ENCODE assay signal across 2 cellular contexts in the genomic region with DNA sequence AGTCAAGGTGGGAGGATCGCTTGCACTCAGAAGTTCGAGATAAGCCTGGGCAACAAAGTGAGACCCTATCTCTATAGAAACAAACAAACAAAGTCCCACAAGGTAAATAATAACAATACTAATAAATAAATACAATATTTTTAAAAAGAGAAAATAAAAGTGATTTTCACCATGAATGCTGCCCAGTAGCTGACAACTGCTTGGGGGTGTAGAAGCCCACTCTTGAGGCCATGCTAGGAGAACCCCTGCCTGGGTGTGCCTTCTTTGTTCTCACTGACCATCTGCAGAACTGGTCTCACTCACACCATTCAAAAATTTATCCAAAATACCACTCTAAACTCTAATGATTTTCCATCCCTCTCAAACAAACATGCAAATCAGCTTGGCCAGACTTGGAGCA.
TF ChIP-seq lines count a peak whose summit lies in the region.

No MANE protein-coding gene starts in this region.

TF ChIP-seq in IMR-90, 13 proteins besides CTCF, POLR2A, EP300 and RAD21:
- TF ChIP-seq MXI1 (IDR thresholded peaks at IDR 0.05; ENCODE audit: borderline replicate concordance, low read depth, low read length), result no peak
- TF ChIP-seq MAFK (IDR thresholded peaks at IDR 0.05; ENCODE audit: low read depth, low read length), result no peak
- TF ChIP-seq FOS (IDR thresholded peaks at IDR 0.05; ENCODE audit: low read depth, low read length), result no peak
- TF ChIP-seq, protein P1, sequence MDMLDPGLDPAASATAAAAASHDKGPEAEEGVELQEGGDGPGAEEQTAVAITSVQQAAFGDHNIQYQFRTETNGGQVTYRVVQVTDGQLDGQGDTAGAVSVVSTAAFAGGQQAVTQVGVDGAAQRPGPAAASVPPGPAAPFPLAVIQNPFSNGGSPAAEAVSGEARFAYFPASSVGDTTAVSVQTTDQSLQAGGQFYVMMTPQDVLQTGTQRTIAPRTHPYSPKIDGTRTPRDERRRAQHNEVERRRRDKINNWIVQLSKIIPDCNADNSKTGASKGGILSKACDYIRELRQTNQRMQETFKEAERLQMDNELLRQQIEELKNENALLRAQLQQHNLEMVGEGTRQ (IDR thresholded peaks at IDR 0.05; ENCODE audit: low read depth, low read length), result no peak
- TF ChIP-seq CHD1 (IDR thresholded peaks at IDR 0.05; ENCODE audit: low read depth, low read length), result no peak
- no peak for TF ChIP-seq RFX5 (IDR thresholded peaks at IDR 0.05; ENCODE audit: low read depth, low read length)

TF ChIP-seq in endothelial cell of umbilical vein, 7 proteins besides CTCF, POLR2A, EP300 and RAD21:
- TF ChIP-seq GATA2 (IDR thresholded peaks at IDR 0.05; ENCODE audit: insufficient read depth, insufficient read length, low read depth, low read length), result no peak
- TF ChIP-seq MYC (IDR thresholded peaks at IDR 0.05; ENCODE audit: low read depth, low read length), result no peak
- no peak for TF ChIP-seq JUN (IDR thresholded peaks at IDR 0.05; ENCODE audit: borderline replicate concordance, insufficient read depth, insufficient read length, low read depth)
- no peak for TF ChIP-seq FOS (IDR thresholded peaks at IDR 0.05; ENCODE audit: borderline replicate concordance, insufficient read depth, low read length)
- TF ChIP-seq, protein P2, sequence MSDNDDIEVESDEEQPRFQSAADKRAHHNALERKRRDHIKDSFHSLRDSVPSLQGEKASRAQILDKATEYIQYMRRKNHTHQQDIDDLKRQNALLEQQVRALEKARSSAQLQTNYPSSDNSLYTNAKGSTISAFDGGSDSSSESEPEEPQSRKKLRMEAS (IDR thresholded peaks at IDR 0.05; ENCODE audit: insufficient read depth, insufficient read length), result no peak
- no peak for TF ChIP-seq POLR2AphosphoS5 (IDR thresholded peaks at IDR 0.05; ENCODE audit: insufficient read depth, low read depth, low read length)
- TF ChIP-seq EZH2 (IDR thresholded peaks at IDR 0.05; ENCODE audit: borderline replicate concordance, low read depth, low read length, severe bottlenecking), result no peak
